Comparison of ENCODE assay signal across 3 cellular contexts in genomic region chr7:55515569-55516279, GRCh38.
TF ChIP-seq lines count a peak whose summit lies in the region.

No MANE protein-coding gene starts in this region.

TF ChIP-seq in GM12878, 131 proteins besides CTCF, POLR2A, EP300 and RAD21 (continued from another document and continues in another):
- TF ChIP-seq, protein P1, sequence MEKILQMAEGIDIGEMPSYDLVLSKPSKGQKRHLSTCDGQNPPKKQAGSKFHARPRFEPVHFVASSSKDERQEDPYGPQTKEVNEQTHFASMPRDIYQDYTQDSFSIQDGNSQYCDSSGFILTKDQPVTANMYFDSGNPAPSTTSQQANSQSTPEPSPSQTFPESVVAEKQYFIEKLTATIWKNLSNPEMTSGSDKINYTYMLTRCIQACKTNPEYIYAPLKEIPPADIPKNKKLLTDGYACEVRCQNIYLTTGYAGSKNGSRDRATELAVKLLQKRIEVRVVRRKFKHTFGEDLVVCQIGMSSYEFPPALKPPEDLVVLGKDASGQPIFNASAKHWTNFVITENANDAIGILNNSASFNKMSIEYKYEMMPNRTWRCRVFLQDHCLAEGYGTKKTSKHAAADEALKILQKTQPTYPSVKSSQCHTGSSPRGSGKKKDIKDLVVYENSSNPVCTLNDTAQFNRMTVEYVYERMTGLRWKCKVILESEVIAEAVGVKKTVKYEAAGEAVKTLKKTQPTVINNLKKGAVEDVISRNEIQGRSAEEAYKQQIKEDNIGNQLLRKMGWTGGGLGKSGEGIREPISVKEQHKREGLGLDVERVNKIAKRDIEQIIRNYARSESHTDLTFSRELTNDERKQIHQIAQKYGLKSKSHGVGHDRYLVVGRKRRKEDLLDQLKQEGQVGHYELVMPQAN (conservative IDR thresholded peaks at IDR 0.05), result no peak
- no peak for TF ChIP-seq WRNIP1 (IDR thresholded peaks at IDR 0.05; ENCODE audit: borderline replicate concordance, low read depth, low read length)
- no peak for TF ChIP-seq HDGF (IDR thresholded peaks at IDR 0.05)
- no peak; the same call in 1 of the 2 replicates for TF ChIP-seq EED (IDR thresholded peaks at IDR 0.05; ENCODE audit: low read depth)
- TF ChIP-seq, protein P2, sequence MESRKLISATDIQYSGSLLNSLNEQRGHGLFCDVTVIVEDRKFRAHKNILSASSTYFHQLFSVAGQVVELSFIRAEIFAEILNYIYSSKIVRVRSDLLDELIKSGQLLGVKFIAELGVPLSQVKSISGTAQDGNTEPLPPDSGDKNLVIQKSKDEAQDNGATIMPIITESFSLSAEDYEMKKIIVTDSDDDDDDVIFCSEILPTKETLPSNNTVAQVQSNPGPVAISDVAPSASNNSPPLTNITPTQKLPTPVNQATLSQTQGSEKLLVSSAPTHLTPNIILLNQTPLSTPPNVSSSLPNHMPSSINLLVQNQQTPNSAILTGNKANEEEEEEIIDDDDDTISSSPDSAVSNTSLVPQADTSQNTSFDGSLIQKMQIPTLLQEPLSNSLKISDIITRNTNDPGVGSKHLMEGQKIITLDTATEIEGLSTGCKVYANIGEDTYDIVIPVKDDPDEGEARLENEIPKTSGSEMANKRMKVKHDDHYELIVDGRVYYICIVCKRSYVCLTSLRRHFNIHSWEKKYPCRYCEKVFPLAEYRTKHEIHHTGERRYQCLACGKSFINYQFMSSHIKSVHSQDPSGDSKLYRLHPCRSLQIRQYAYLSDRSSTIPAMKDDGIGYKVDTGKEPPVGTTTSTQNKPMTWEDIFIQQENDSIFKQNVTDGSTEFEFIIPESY (IDR thresholded peaks at IDR 0.05), result no peak
- TF ChIP-seq MTA3 (IDR thresholded peaks at IDR 0.05; ENCODE audit: borderline replicate concordance, low read length), result peak; percentile 26; the same call in 1 of the 2 replicates
- TF ChIP-seq SMAD1 (IDR thresholded peaks at IDR 0.05; ENCODE audit: low read depth, partially characterized antibody), result no peak
- TF ChIP-seq, protein P3, sequence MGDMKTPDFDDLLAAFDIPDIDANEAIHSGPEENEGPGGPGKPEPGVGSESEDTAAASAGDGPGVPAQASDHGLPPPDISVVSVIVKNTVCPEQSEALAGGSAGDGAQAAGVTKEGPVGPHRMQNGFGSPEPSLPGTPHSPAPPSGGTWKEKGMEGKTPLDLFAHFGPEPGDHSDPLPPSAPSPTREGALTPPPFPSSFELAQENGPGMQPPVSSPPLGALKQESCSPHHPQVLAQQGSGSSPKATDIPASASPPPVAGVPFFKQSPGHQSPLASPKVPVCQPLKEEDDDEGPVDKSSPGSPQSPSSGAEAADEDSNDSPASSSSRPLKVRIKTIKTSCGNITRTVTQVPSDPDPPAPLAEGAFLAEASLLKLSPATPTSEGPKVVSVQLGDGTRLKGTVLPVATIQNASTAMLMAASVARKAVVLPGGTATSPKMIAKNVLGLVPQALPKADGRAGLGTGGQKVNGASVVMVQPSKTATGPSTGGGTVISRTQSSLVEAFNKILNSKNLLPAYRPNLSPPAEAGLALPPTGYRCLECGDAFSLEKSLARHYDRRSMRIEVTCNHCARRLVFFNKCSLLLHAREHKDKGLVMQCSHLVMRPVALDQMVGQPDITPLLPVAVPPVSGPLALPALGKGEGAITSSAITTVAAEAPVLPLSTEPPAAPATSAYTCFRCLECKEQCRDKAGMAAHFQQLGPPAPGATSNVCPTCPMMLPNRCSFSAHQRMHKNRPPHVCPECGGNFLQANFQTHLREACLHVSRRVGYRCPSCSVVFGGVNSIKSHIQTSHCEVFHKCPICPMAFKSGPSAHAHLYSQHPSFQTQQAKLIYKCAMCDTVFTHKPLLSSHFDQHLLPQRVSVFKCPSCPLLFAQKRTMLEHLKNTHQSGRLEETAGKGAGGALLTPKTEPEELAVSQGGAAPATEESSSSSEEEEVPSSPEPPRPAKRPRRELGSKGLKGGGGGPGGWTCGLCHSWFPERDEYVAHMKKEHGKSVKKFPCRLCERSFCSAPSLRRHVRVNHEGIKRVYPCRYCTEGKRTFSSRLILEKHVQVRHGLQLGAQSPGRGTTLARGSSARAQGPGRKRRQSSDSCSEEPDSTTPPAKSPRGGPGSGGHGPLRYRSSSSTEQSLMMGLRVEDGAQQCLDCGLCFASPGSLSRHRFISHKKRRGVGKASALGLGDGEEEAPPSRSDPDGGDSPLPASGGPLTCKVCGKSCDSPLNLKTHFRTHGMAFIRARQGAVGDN (IDR thresholded peaks at IDR 0.05), result peak; percentile 92
- no peak for TF ChIP-seq CEBPB (IDR thresholded peaks at IDR 0.05; ENCODE audit: borderline replicate concordance in 1 of 2, low read depth in 2 of 2, low read length in 2 of 2)

TF ChIP-seq in GM23338, 12 proteins besides CTCF, POLR2A, EP300 and RAD21 (continued from another document and continues in another):
- TF ChIP-seq ETS1 (IDR thresholded peaks at IDR 0.05) (no peak), ZNF462 (CRISPR knock-in tag; IDR thresholded peaks at IDR 0.05) (no peak), ZNF114 (CRISPR knock-in tag; IDR thresholded peaks at IDR 0.05) (no peak), CREB1 (CRISPR knock-in tag; IDR thresholded peaks at IDR 0.05; ENCODE audit: low read depth) (no peak)

TF ChIP-seq in HEK293T, 16 proteins besides CTCF, POLR2A, EP300 and RAD21 (continued from another document):
- TF ChIP-seq ARNT (IDR thresholded peaks at IDR 0.05), result no peak
- TF ChIP-seq FOXM1 (IDR thresholded peaks at IDR 0.05; ENCODE audit: borderline replicate concordance), result no peak
- no peak for TF ChIP-seq NFRKB (IDR thresholded peaks at IDR 0.05)
- no peak for TF ChIP-seq ELF4 (IDR thresholded peaks at IDR 0.05)
- no peak for TF ChIP-seq CTBP1 (IDR thresholded peaks at IDR 0.05; ENCODE audit: borderline replicate concordance)
- TF ChIP-seq SUZ12 (IDR thresholded peaks at IDR 0.05), result no peak
